Comparison of ENCODE assay signal across 1 cellular context in the genomic region with DNA sequence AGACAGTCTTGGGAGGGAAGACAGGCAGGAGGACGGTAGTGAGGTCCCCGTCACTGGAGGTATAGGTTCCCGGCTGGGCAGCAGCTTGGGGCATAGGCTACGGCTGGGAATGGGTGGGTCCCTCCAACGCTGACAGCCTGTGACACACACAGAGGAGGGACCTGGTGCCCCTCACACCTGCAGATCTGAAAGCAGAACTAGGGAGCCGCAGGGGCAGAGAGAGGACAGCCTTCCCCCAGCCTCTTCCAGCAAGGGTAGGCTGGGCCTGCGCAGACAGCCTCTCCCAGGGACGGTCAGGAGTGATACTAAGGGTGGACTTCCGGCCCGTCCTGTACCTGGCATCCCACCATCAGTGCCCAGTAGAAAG.
TF ChIP-seq lines count a peak whose summit lies in the region.

No MANE protein-coding gene starts in this region.

TF ChIP-seq in H1, 55 proteins besides CTCF, POLR2A, EP300 and RAD21:
- TF ChIP-seq, protein P1, sequence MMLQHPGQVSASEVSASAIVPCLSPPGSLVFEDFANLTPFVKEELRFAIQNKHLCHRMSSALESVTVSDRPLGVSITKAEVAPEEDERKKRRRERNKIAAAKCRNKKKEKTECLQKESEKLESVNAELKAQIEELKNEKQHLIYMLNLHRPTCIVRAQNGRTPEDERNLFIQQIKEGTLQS (IDR thresholded peaks at IDR 0.05; ENCODE audit: insufficient read depth, low read depth, low read length): no peak
- no peak for TF ChIP-seq KDM4A (IDR thresholded peaks at IDR 0.05; ENCODE audit: low read depth, low read length, severe bottlenecking)
- no peak for TF ChIP-seq RBBP5 (IDR thresholded peaks at IDR 0.05; ENCODE audit: borderline replicate concordance, low read depth, low read length)
- TF ChIP-seq CREB1 (IDR thresholded peaks at IDR 0.05): no peak
- no peak for TF ChIP-seq SP4 (IDR thresholded peaks at IDR 0.05; ENCODE audit: low read length)
- no peak for TF ChIP-seq SRF (IDR thresholded peaks at IDR 0.05; ENCODE audit: low read depth, low read length)
- TF ChIP-seq CHD1 (IDR thresholded peaks at IDR 0.05; ENCODE audit: low read depth, low read length): no peak
- no peak for TF ChIP-seq FOSL1 (IDR thresholded peaks at IDR 0.05; ENCODE audit: insufficient read depth, low read depth, low read length)
- no peak for TF ChIP-seq NANOG (IDR thresholded peaks at IDR 0.05; ENCODE audit: insufficient read depth, low read depth, low read length, poor library complexity, severe bottlenecking)
- TF ChIP-seq RXRA (IDR thresholded peaks at IDR 0.05; ENCODE audit: insufficient read depth, low read depth, low read length): no peak
- no peak for TF ChIP-seq YY1 (IDR thresholded peaks at IDR 0.05; ENCODE audit: low read depth, low read length)
- no peak for TF ChIP-seq EZH2 (IDR thresholded peaks at IDR 0.05; ENCODE audit: low read depth, low read length, severe bottlenecking)
- no peak for TF ChIP-seq KDM5A (IDR thresholded peaks at IDR 0.05; ENCODE audit: low read length)
- no peak for TF ChIP-seq HDAC6 (IDR thresholded peaks at IDR 0.05; ENCODE audit: low read depth, low read length)
- TF ChIP-seq TBP (IDR thresholded peaks at IDR 0.05; ENCODE audit: low read depth, low read length): no peak
- no peak for TF ChIP-seq BACH1 (IDR thresholded peaks at IDR 0.05; ENCODE audit: low read length)
- TF ChIP-seq SUZ12 (IDR thresholded peaks at IDR 0.05; ENCODE audit: low read length): no peak
- TF ChIP-seq SIN3A (conservative IDR thresholded peaks at IDR 0.05 in 1 of 2, IDR thresholded peaks at IDR 0.05 in 1 of 2; ENCODE audit: low read depth in 1 of 2, low read length in 2 of 2): no peak
- no peak for TF ChIP-seq NRF1 (IDR thresholded peaks at IDR 0.05; ENCODE audit: low read depth, low read length)
- TF ChIP-seq JUN (IDR thresholded peaks at IDR 0.05; ENCODE audit: low read depth, low read length): no peak
